8 cellular contexts compared by ENCODE assay signal in genomic region chr9:134065720-134066419, GRCh38. TPM values are rescaled to one million over a fixed set of nuclear protein-coding genes. Genes with fewer than 3 reads are reported as not detected.
A peak's percentile ranks its signal among the peaks of the same experiment; 100 is the strongest.
DNase-seq lines count a peak whose midpoint lies in the region; ATAC-seq, FAIRE-seq and TF ChIP-seq lines count a peak whose summit lies in the region.

No MANE protein-coding gene starts in this region.

- no peaks in the 10 kb centered on the region for H3K9me3 ChIP-seq in BLaER1 treated with 17β-estradiol and CSF1 and Interleukin-3, amounts not matched to agents 10 nM and 100 nM (replicated peaks in 1 of 11)
- H3K9me3 ChIP-seq in SJCRH30 (replicated peaks) (no peaks in the 10 kb centered on the region), hepatocyte (ENCODE audit: low read depth) (no peaks in the 10 kb centered on the region), small intestine (ENCODE audit: control insufficient read depth, low read depth) (no peaks in the 10 kb centered on the region)

- 25% methylated on average over 23 of the region's 23 CpGs for WGBS in hepatocyte (ENCODE audit: low lambda C conversion rate, missing lambda C conversion rate)
- WGBS in small intestine, 3 donors, result 0 to 3% (median 2%) methylated on average over 23 of the region's 23 CpGs

- H2AFZ ChIP-seq in hepatocyte, result no peak overlapping the region

- H3K79me2 ChIP-seq in hepatocyte, result peaks cover 63% of the 10 kb centered on the region

- peak overlapping the region in 9 of 11 experiments; percentile 91 to 99 (median 96); a peak in 19 of 22 replicates for H3K27ac ChIP-seq in BLaER1 treated with 17β-estradiol and CSF1 and Interleukin-3, amounts not matched to agents 10 nM and 100 nM
- peak overlapping the region; percentile 74; the same call in 1 of the 2 replicates for H3K27ac ChIP-seq in SJCRH30
- H3K27ac ChIP-seq in hepatocyte, result peak overlapping the region; percentile 62
- H3K27ac ChIP-seq in small intestine (ENCODE audit: low read depth in 1 of 2, low read length in 1 of 2), result peak overlapping the region; percentile 59 to 89

- TF ChIP-seq CTCF in hepatocyte (IDR thresholded peaks at IDR 0.05; ENCODE audit: poor library complexity), result no peak

- H3K9me3 Mint-ChIP-seq in activated naive CD4-positive, alpha-beta T cell treated with anti-CD3 and anti-CD28 coated beads, Interleukin-2, amount 50 U/mL, for 72 hours, result no peaks in the 10 kb centered on the region

- H4K20me1 ChIP-seq in BLaER1 treated with 17β-estradiol and CSF1 and Interleukin-3, amounts not matched to agents 10 nM and 100 nM, result peaks cover 55 to 66% (median 59%) of the 10 kb centered on the region in 11 experiments
- peaks cover 60% of the 10 kb centered on the region for H4K20me1 ChIP-seq in hepatocyte (ENCODE audit: insufficient read depth, poor library complexity, severe bottlenecking)

- peaks cover 48 to 73% (median 64%) of the 10 kb centered on the region in 10 experiments for H3K4me1 ChIP-seq in BLaER1 treated with 17β-estradiol and CSF1 and Interleukin-3, amounts not matched to agents 10 nM and 100 nM
- peaks cover 35% of the 10 kb centered on the region for H3K4me1 ChIP-seq in SJCRH30
- H3K4me1 ChIP-seq in hepatocyte (ENCODE audit: insufficient read depth), result peaks cover 12% of the 10 kb centered on the region
- peaks cover 4 to 6% of the 10 kb centered on the region in 2 donors for H3K4me1 ChIP-seq in small intestine (ENCODE audit: control insufficient read depth in 2 of 2, insufficient read depth in 1 of 2, low read depth in 1 of 2, low read length in 1 of 2)

- peak; percentile 62 to 70 for ATAC-seq in activated naive CD4-positive, alpha-beta T cell treated with anti-CD3 and anti-CD28 coated beads, Interleukin-2, amount 50 U/mL, for 72 hours

- H3K4me3 ChIP-seq in BLaER1 treated with 17β-estradiol and CSF1 and Interleukin-3, amounts not matched to agents 10 nM and 100 nM, result peak overlapping the region; percentile 74 to 99 (median 96)
- H3K4me3 ChIP-seq in H7 (ENCODE audit: insufficient read depth, low read depth, low read length) (peak overlapping the region; percentile 73), SJCRH30 (peak overlapping the region; percentile 86), hepatocyte (peak overlapping the region; percentile 91), small intestine (ENCODE audit: low read depth in 1 of 2, low read length in 2 of 2) (peak overlapping the region in 1 of 2 donors; percentile 92)

- peak overlapping the region; percentile 92 to 100 (median 98) for H3K4me2 ChIP-seq in BLaER1 treated with 17β-estradiol and CSF1 and Interleukin-3, amounts not matched to agents 10 nM and 100 nM
- peak overlapping the region; percentile 98 for H3K4me2 ChIP-seq in hepatocyte

- H3K9ac ChIP-seq in BLaER1 treated with 17β-estradiol and CSF1 and Interleukin-3, amounts not matched to agents 10 nM and 100 nM, result peak overlapping the region; percentile 92 to 99 (median 95); a peak in 21 of 22 replicates

- DNase-seq in H7 (peak; percentile 73), SJCRH30 (peak in 1 of 2 experiments; percentile 38), hepatocyte (ENCODE audit: low spot score) (peak; percentile 62), small intestine (peak; percentile 77), midbrain (lab: John Stamatoyannopoulos, UW) (no peak), dedifferentiated amniotic fluid mesenchymal stem cell (ENCODE audit: extremely low spot score) (no peak)
- peak; percentile 65 to 73 for DNase-seq in activated naive CD4-positive, alpha-beta T cell treated with anti-CD3 and anti-CD28 coated beads, Interleukin-2, amount 50 U/mL, for 72 hours (ENCODE audit: low spot score in 2 of 2)

- no peaks in the 10 kb centered on the region for H3K36me3 Mint-ChIP-seq in activated naive CD4-positive, alpha-beta T cell treated with anti-CD3 and anti-CD28 coated beads, Interleukin-2, amount 50 U/mL, for 72 hours

- FAIRE-seq in small intestine (lab: Jason Lieb, UNC), result no peak

- peaks cover 0 to 14% (median 6%) of the 10 kb centered on the region in 11 experiments; a peak in 12 of 22 replicates for H3K27me3 ChIP-seq in BLaER1 treated with 17β-estradiol and CSF1 and Interleukin-3, amounts not matched to agents 10 nM and 100 nM
- H3K27me3 ChIP-seq in H7 (ENCODE audit: control insufficient read depth, insufficient read depth, low read length) (peaks cover 15% of the 10 kb centered on the region), SJCRH30 (0 out of 2 replicates have a peak, but pooled peaks cover 6% of the 10 kb centered on the region), hepatocyte (peaks cover 12% of the 10 kb centered on the region), small intestine (ENCODE audit: control insufficient read depth in 2 of 2, insufficient read depth in 2 of 2, low read length in 2 of 2) (no peaks in the 10 kb centered on the region)

- H3K27ac Mint-ChIP-seq in activated naive CD4-positive, alpha-beta T cell treated with anti-CD3 and anti-CD28 coated beads, Interleukin-2, amount 50 U/mL, for 72 hours, result peak overlapping the region; percentile 90 to 92

- peaks cover 0 to 23% (median 4%) of the 10 kb centered on the region in 11 experiments; a peak in 6 of 22 replicates for H3K36me3 ChIP-seq in BLaER1 treated with 17β-estradiol and CSF1 and Interleukin-3, amounts not matched to agents 10 nM and 100 nM
- H3K36me3 ChIP-seq in H7 (replicated peaks; ENCODE audit: control insufficient read depth, insufficient read depth, low read length), result no peaks in the 10 kb centered on the region
- no peaks in the 10 kb centered on the region for H3K36me3 ChIP-seq in SJCRH30
- H3K36me3 ChIP-seq in hepatocyte (replicated peaks; ENCODE audit: insufficient read depth, low read depth), result no peaks in the 10 kb centered on the region
- H3K36me3 ChIP-seq in small intestine (ENCODE audit: control insufficient read depth in 2 of 2, insufficient read depth in 2 of 2, low read length in 2 of 2), result no peaks in the 10 kb centered on the region

- H3K9me2 ChIP-seq in hepatocyte (replicated peaks; ENCODE audit: insufficient read depth), result no peaks in the 10 kb centered on the region

RNA-seq across cellular contexts. Expression of gene BRD3, which starts 2.0 kb away (rescaled TPM):
- total RNA-seq in H7 (2014; rRNA removed; shearing (Covaris generic)), result 9.4 and 14.7 TPM in 2 replicates
- total RNA-seq in SJCRH30 (2014; rRNA removed; shearing (Covaris generic)), result 39.5 and 43.3 TPM in 2 replicates
- 10 to 100 TPM; 24.6 to 29.5 TPM for total RNA-seq in activated naive CD4-positive, alpha-beta T cell treated with anti-CD3 and anti-CD28 coated beads, Interleukin-2, amount 50 U/mL, for 72 hours
- 9.0 and 14.8 TPM in 2 replicates for total RNA-seq in hepatocyte
- polyA plus RNA-seq in hepatocyte (25.7 and 29.6 TPM in 2 replicates), small intestine (10 to 100 TPM in 1 of 3 donors, 1 to 10 TPM in 2; 4.3 to 11.7 (median 5.4) TPM)

RNA-seq across cellular contexts. Expression of gene BRD3OS, which starts 40.6 kb away (rescaled TPM):
- 16.2 and 25.7 TPM in 2 replicates for total RNA-seq in H7 (2014; rRNA removed; shearing (Covaris generic))
- 20.1 and 20.2 TPM in 2 replicates for total RNA-seq in SJCRH30 (2014; rRNA removed; shearing (Covaris generic))
- total RNA-seq in activated naive CD4-positive, alpha-beta T cell treated with anti-CD3 and anti-CD28 coated beads, Interleukin-2, amount 50 U/mL, for 72 hours, result 10 to 100 TPM in 1 of 2 donors, 1 to 10 TPM in 1; 3.7 to 19.8 TPM
- 13.4 and 14.9 TPM in 2 replicates for total RNA-seq in hepatocyte
- polyA plus RNA-seq in hepatocyte (13.3 and 13.4 TPM in 2 replicates), small intestine (1 to 10 TPM; 2.0 to 4.8 (median 3.5) TPM)

Comparison
In these comparisons a context has a peak if more than half of its experiments do, and no peak if none do; other contexts are left out.
1. DNase-seq: peak in H7 (single experiment), activated naive CD4-positive, alpha-beta T cell treated with anti-CD3 and anti-CD28 coated beads, Interleukin-2, amount 50 U/mL, for 72 hours (2 of 2), hepatocyte (single experiment) and small intestine (single experiment); none in midbrain (single experiment) and dedifferentiated amniotic fluid mesenchymal stem cell (single experiment).
2. Peak in every context shown above with its lines, with median percentiles within 50 percentile points of each other: H3K27ac ChIP-seq.